ENCODE assay signal across 13 cellular contexts in the genomic region with DNA sequence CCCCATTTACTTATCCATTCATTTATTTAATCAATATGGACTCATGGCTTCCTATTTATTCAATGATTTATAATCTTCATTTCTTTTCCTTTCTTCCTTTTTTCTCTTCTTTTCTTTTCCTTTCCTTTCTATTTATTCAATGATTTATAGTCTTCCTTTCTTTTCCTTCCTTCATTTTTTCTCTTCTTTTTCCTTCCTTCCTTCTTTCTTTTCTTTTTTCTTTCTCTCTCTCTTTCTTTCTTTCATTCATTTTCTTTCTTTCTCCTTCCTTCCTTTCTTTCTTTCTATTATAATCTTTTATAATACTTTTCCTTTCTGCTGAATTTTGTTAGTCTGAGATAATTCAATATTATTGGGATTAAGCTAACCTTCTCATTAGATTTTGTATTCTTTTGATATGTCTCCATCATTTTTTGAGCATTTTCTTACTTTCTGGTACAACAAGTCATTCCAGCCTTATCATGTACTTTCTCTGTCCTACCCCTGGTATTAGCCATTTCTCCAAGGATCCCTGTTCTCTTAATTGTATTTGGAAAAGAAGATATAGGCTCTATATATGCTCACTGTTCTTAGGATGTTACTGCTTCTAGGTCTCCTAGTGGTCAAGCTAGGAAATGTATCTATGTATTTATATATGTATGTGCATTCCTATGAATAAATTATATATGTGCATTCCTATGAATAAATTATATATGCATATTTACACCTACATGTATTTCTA. TPM values are rescaled to one million over a fixed set of nuclear protein-coding genes. Genes with fewer than 3 reads are reported as not detected.
DNase-seq lines count a peak whose midpoint lies in the region; ATAC-seq and TF ChIP-seq lines count a peak whose summit lies in the region.
"Had no signal": no experiment of that assay in that cellular context is flagged by ENCODE, and none has a peak within 500 bp of the region (broad histone marks: within the 10 kb centered on the region; RNA-seq: fewer than 3 reads in every experiment).

No MANE protein-coding gene starts in this region.

- H3K4me1 Mint-ChIP-seq in endothelial cell (ENCODE audit: unreplicated experiment), result no peaks in the 10 kb centered on the region
- H3K4me1 Mint-ChIP-seq: stimulated activated memory B cell treated with anti-CD40 and anti-IgM and Interleukin-4, amounts not matched to agents 10 μg/mL and 1 μg/mL and 100 μg/mL, for 72 hours had no signal

- TF ChIP-seq CTCF in 22Rv1 (IDR thresholded peaks at IDR 0.05) (peak; percentile 60), GM12873 (IDR thresholded peaks at IDR 0.05; ENCODE audit: insufficient read depth, low read depth, low read length, missing control alignments) (peak; percentile 21), endothelial cell (IDR thresholded peaks at IDR 0.05; ENCODE audit: unreplicated experiment) (peak; percentile 49)

- DNase-seq in OCI-M1 (lab: John Stamatoyannopoulos, UW), result peak; percentile 8
- no peak for DNase-seq in endothelial cell (ENCODE audit: low spot score)
- no peak for DNase-seq in activated T-cell treated with anti-CD3 and anti-CD28 coated beads for 4 hours
- DNase-seq in substantia nigra (lab: John Stamatoyannopoulos, UW), result no peak
- DNase-seq: hypothalamus had no signal

- peaks cover 9% of the 10 kb centered on the region for H3K36me3 Mint-ChIP-seq in endothelial cell (ENCODE audit: low read depth, unreplicated experiment)
- H3K36me3 Mint-ChIP-seq: stimulated activated memory B cell treated with anti-CD40 and anti-IgM and Interleukin-4, amounts not matched to agents 10 μg/mL and 1 μg/mL and 100 μg/mL, for 72 hours had no signal

- H3K27me3 Mint-ChIP-seq in endothelial cell (ENCODE audit: unreplicated experiment), result peaks cover 2% of the 10 kb centered on the region

- H3K27ac ChIP-seq in 22Rv1 (no peak overlapping the region), substantia nigra (ENCODE audit: low read depth, low read length, poor library complexity, severe bottlenecking) (no peak overlapping the region)

- H3K9me3 Mint-ChIP-seq in endothelial cell (ENCODE audit: unreplicated experiment), result peaks cover 9% of the 10 kb centered on the region

- no peak for ATAC-seq in GM21423 (IDR thresholded peaks at IDR 0.05; ENCODE audit: unreplicated experiment)
- ATAC-seq in GM21619 (IDR thresholded peaks at IDR 0.05; ENCODE audit: unreplicated experiment), result no peak
- ATAC-seq: stimulated activated memory B cell treated with anti-CD40 and anti-IgM and Interleukin-4, amounts not matched to agents 10 μg/mL and 1 μg/mL and 100 μg/mL, for 72 hours had no signal

- H3K27ac Mint-ChIP-seq in endothelial cell (ENCODE audit: unreplicated experiment), result no peak overlapping the region
- H3K27ac Mint-ChIP-seq: activated T-helper 2 cell treated with anti-CD3 and anti-CD28 coated beads, Interferon-gamma antibody, Interleukin-2, Interleukin-4, amounts not matched to agents 10 μg/mL and 5 μg/mL and 100 μg/mL, durations not matched to agents 14 hours and 24 hours and 36 hours; IgD-negative memory B cell; stimulated activated memory B cell treated with anti-CD40 and anti-IgM and Interleukin-4, amounts not matched to agents 10 μg/mL and 1 μg/mL and 100 μg/mL, for 72 hours had no signal

- H3K4me3 Mint-ChIP-seq in endothelial cell (ENCODE audit: unreplicated experiment), result no peak overlapping the region
- H3K4me3 Mint-ChIP-seq: IgD-negative memory B cell; stimulated activated memory B cell treated with anti-CD40 and anti-IgM and Interleukin-4, amounts not matched to agents 10 μg/mL and 1 μg/mL and 100 μg/mL, for 72 hours had no signal

RNA-seq across cellular contexts. Expression of gene LACRT, which starts 12.1 kb away (rescaled TPM):
- total RNA-seq in endothelial cell (ENCODE audit: unreplicated experiment), result not detected
- total RNA-seq: activated T-helper 2 cell treated with anti-CD3 and anti-CD28 coated beads, Interferon-gamma antibody, Interleukin-2, Interleukin-4, amounts not matched to agents 10 μg/mL and 5 μg/mL and 100 μg/mL, durations not matched to agents 14 hours and 24 hours and 36 hours; dermis microvascular lymphatic vessel endothelial cell had no signal

RNA-seq across cellular contexts. Expression of gene DCD, which starts 25.5 kb away (rescaled TPM):
- not detected for total RNA-seq in endothelial cell (ENCODE audit: unreplicated experiment)
- total RNA-seq: activated T-helper 2 cell treated with anti-CD3 and anti-CD28 coated beads, Interferon-gamma antibody, Interleukin-2, Interleukin-4, amounts not matched to agents 10 μg/mL and 5 μg/mL and 100 μg/mL, durations not matched to agents 14 hours and 24 hours and 36 hours; dermis microvascular lymphatic vessel endothelial cell had no signal

RNA-seq across cellular contexts. Expression of gene PPP1R1A, which starts 34.2 kb away (rescaled TPM):
- total RNA-seq in endothelial cell (ENCODE audit: unreplicated experiment), result 1.3 TPM
- total RNA-seq: activated T-helper 2 cell treated with anti-CD3 and anti-CD28 coated beads, Interferon-gamma antibody, Interleukin-2, Interleukin-4, amounts not matched to agents 10 μg/mL and 5 μg/mL and 100 μg/mL, durations not matched to agents 14 hours and 24 hours and 36 hours; dermis microvascular lymphatic vessel endothelial cell had no signal
